8 cellular contexts compared by ENCODE assay signal in the genomic region with DNA sequence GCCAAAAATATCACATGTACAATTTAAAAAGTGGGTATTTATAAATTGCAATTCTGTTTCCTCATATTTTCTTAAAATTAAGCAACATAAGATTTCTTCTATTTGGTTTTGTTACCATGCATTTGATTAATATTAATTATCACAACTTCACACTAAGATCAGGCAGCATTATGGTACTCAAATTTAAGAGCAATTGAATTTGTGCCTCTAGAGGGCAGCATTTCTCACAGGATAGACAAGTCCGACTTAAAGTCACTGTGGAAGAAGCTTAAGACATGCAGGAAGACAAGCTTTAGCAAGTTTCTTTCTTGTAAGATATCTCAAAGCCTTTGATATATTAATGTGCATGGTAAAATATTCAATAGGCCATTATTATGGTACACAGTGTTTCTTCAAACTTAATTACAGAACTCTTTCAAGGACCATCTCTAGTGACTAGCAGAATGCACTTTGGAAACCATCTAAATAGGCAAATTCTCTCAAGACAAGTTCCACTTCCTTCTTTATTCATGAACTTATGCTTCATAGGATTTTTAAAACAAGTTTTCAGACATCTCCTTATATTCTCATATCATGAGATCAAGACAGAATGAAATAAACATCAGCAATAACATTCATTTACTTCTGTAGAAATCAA. TPM values are rescaled to one million over a fixed set of nuclear protein-coding genes. Genes with fewer than 3 reads are reported as not detected.
DNase-seq lines count a peak whose midpoint lies in the region; ATAC-seq, FAIRE-seq and TF ChIP-seq lines count a peak whose summit lies in the region.

No MANE protein-coding gene starts in this region.

- no peak for FAIRE-seq in bronchial epithelial cell (lab: Jason Lieb, UNC)

- H3K9me3 ChIP-seq in HEK293 (ENCODE audit: control insufficient read depth, insufficient read depth, low read depth, low read length), result no peaks in the 10 kb centered on the region
- H3K9me3 ChIP-seq in SU-DHL-6 (ENCODE audit: insufficient read depth, low read length), result no peaks in the 10 kb centered on the region

- H3K79me2 ChIP-seq in SU-DHL-6 (ENCODE audit: insufficient read depth, low read length), result peaks cover 89% of the 10 kb centered on the region

- TF ChIP-seq CTCF in HEK293 (tag by site-specific recombination; IDR thresholded peaks at IDR 0.05), result no peak; the same call in 1 of the 2 replicates
- TF ChIP-seq CTCF in SU-DHL-6 (IDR thresholded peaks at IDR 0.05; ENCODE audit: insufficient read depth, low read length, poor library complexity, severe bottlenecking), result peak; percentile 92
- TF ChIP-seq CTCF in bronchial epithelial cell (IDR thresholded peaks at IDR 0.05; ENCODE audit: insufficient read depth, low read length, severe bottlenecking), result peak; percentile 56
- peak; percentile 73 for TF ChIP-seq CTCF in kidney epithelial cell (IDR thresholded peaks at IDR 0.05; ENCODE audit: insufficient read depth, low read length, poor library complexity, severe bottlenecking)

- CTCF ChIA-PET in HEK293 (lab: Yijun Ruan, JAX), result interaction anchor here (0.6 to 5.5 kb wide), 37 partner anchors 9 to 235 kb away, joined by 3 to 42 read pairs (median 4); a partner anchor contains a TSS

- intact Hi-C loops in Right ventricle myocardium superior (cut with DNase I) (loop anchor here (5.0 kb wide), 2 partner anchors 136 to 236 kb away; no protein-coding TSS in a partner anchor), Right ventricle myocardium inferior (cut with DNase I) (loop anchor here (1.0 kb wide), 2 partner anchors 139 to 234 kb away; no protein-coding TSS in a partner anchor)

- H2AFZ ChIP-seq in SU-DHL-6 (ENCODE audit: low read depth, low read length, severe bottlenecking), result no peak overlapping the region

- peak overlapping the region; percentile 15 for H3K9ac ChIP-seq in SU-DHL-6 (ENCODE audit: low read length)

- H3K27me3 ChIP-seq in SU-DHL-6 (ENCODE audit: low read length), result no peaks in the 10 kb centered on the region
- H3K27me3 ChIP-seq in bronchial epithelial cell (ENCODE audit: control insufficient read depth, insufficient read depth, low read length), result no peaks in the 10 kb centered on the region
- no peaks in the 10 kb centered on the region for H3K27me3 ChIP-seq in kidney epithelial cell (ENCODE audit: control insufficient read depth, insufficient read depth, low read length)

- H3F3A ChIP-seq in SU-DHL-6 (ENCODE audit: insufficient read depth), result peaks cover 33% of the 10 kb centered on the region; the same call in 1 of the 2 replicates

- DNase-seq in Right ventricle myocardium superior (no peak), Right ventricle myocardium inferior (ENCODE audit: missing footprints) (no peak), NCI-H1048 (lab: John Stamatoyannopoulos, UW) (peak; percentile 7), bronchial epithelial cell (ENCODE audit: low read depth) (peak; percentile 91), kidney epithelial cell (ENCODE audit: low read depth) (peak; percentile 79)
- peak; percentile 7 to 29 for DNase-seq in stimulated activated CD8-positive, alpha-beta memory T cell treated with anti-CD3 and anti-CD28 coated beads, Interleukin-4, amount 100 ng/mL, for 1 hour (ENCODE audit: low read depth in 2 of 2, low spot score in 1 of 2)

- peaks cover 13% of the 10 kb centered on the region for H4K20me1 ChIP-seq in SU-DHL-6 (ENCODE audit: low read depth, low read length)

- ATAC-seq in Right ventricle myocardium superior (ENCODE audit: poor library complexity), result peak; percentile 85
- ATAC-seq in Right ventricle myocardium inferior, result no peak

- H3K4me2 ChIP-seq in SU-DHL-6 (ENCODE audit: low read depth, low read length, poor library complexity, severe bottlenecking), result peak overlapping the region; percentile 58

- H3K4me3 ChIP-seq in HEK293 (ENCODE audit: low read depth, low read length) (no peak overlapping the region), SU-DHL-6 (ENCODE audit: insufficient read depth, low read length, poor library complexity, severe bottlenecking) (peak overlapping the region; percentile 11), bronchial epithelial cell (ENCODE audit: low read depth, low read length) (no peak overlapping the region), kidney epithelial cell (ENCODE audit: low read depth, low read length) (no peak overlapping the region)

- POLR2A ChIA-PET in HEK293 (lab: Yijun Ruan, JAX), result interaction anchor here (1.0 kb wide), 1 partner anchor 35 kb away, joined by 4 read pairs; a partner anchor contains a TSS

- H3K36me3 ChIP-seq in HEK293 (ENCODE audit: control insufficient read depth in 2 of 2, insufficient read depth in 1 of 2, low read length in 2 of 2), result no peaks in the 10 kb centered on the region
- no peaks in the 10 kb centered on the region for H3K36me3 ChIP-seq in SU-DHL-6 (ENCODE audit: low read length)
- H3K36me3 ChIP-seq in bronchial epithelial cell (ENCODE audit: control insufficient read depth, insufficient read depth, low read length), result no peaks in the 10 kb centered on the region
- H3K36me3 ChIP-seq in kidney epithelial cell (ENCODE audit: control insufficient read depth, insufficient read depth, low read length), result no peaks in the 10 kb centered on the region

- no peak overlapping the region for H3K27ac ChIP-seq in HEK293 (ENCODE audit: extremely low read depth, low read depth, low read length)
- peak overlapping the region; percentile 71 for H3K27ac ChIP-seq in SU-DHL-6 (ENCODE audit: low read depth, low read length)

- 0 out of 2 replicates have a peak, but pooled peaks cover 3% of the 10 kb centered on the region for H3K4me1 ChIP-seq in HEK293 (ENCODE audit: control insufficient read depth, insufficient read depth, low read length)

- H3K9me2 ChIP-seq in SU-DHL-6 (replicated peaks; ENCODE audit: insufficient read depth, low read length), result no peaks in the 10 kb centered on the region

TF ChIP-seq in HEK293, 187 proteins besides CTCF, POLR2A, EP300 and RAD21:
- no peak for TF ChIP-seq ZNF791 (tag by site-specific recombination; IDR thresholded peaks at IDR 0.05)
- TF ChIP-seq, protein P1, sequence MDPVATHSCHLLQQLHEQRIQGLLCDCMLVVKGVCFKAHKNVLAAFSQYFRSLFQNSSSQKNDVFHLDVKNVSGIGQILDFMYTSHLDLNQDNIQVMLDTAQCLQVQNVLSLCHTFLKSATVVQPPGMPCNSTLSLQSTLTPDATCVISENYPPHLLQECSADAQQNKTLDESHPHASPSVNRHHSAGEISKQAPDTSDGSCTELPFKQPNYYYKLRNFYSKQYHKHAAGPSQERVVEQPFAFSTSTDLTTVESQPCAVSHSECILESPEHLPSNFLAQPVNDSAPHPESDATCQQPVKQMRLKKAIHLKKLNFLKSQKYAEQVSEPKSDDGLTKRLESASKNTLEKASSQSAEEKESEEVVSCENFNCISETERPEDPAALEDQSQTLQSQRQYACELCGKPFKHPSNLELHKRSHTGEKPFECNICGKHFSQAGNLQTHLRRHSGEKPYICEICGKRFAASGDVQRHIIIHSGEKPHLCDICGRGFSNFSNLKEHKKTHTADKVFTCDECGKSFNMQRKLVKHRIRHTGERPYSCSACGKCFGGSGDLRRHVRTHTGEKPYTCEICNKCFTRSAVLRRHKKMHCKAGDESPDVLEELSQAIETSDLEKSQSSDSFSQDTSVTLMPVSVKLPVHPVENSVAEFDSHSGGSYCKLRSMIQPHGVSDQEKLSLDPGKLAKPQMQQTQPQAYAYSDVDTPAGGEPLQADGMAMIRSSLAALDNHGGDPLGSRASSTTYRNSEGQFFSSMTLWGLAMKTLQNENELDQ (tag by site-specific recombination; IDR thresholded peaks at IDR 0.05; ENCODE audit: low read depth), result no peak
- TF ChIP-seq, protein P2, sequence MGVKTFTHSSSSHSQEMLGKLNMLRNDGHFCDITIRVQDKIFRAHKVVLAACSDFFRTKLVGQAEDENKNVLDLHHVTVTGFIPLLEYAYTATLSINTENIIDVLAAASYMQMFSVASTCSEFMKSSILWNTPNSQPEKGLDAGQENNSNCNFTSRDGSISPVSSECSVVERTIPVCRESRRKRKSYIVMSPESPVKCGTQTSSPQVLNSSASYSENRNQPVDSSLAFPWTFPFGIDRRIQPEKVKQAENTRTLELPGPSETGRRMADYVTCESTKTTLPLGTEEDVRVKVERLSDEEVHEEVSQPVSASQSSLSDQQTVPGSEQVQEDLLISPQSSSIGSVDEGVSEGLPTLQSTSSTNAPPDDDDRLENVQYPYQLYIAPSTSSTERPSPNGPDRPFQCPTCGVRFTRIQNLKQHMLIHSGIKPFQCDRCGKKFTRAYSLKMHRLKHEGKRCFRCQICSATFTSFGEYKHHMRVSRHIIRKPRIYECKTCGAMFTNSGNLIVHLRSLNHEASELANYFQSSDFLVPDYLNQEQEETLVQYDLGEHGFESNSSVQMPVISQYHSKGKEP (tag by site-specific recombination; IDR thresholded peaks at IDR 0.05), result no peak
- TF ChIP-seq ZNF654 (tag by site-specific recombination; IDR thresholded peaks at IDR 0.05; ENCODE audit: low read depth), result peak; percentile 62
- TF ChIP-seq, protein P3, sequence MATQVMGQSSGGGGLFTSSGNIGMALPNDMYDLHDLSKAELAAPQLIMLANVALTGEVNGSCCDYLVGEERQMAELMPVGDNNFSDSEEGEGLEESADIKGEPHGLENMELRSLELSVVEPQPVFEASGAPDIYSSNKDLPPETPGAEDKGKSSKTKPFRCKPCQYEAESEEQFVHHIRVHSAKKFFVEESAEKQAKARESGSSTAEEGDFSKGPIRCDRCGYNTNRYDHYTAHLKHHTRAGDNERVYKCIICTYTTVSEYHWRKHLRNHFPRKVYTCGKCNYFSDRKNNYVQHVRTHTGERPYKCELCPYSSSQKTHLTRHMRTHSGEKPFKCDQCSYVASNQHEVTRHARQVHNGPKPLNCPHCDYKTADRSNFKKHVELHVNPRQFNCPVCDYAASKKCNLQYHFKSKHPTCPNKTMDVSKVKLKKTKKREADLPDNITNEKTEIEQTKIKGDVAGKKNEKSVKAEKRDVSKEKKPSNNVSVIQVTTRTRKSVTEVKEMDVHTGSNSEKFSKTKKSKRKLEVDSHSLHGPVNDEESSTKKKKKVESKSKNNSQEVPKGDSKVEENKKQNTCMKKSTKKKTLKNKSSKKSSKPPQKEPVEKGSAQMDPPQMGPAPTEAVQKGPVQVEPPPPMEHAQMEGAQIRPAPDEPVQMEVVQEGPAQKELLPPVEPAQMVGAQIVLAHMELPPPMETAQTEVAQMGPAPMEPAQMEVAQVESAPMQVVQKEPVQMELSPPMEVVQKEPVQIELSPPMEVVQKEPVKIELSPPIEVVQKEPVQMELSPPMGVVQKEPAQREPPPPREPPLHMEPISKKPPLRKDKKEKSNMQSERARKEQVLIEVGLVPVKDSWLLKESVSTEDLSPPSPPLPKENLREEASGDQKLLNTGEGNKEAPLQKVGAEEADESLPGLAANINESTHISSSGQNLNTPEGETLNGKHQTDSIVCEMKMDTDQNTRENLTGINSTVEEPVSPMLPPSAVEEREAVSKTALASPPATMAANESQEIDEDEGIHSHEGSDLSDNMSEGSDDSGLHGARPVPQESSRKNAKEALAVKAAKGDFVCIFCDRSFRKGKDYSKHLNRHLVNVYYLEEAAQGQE (tag by site-specific recombination; IDR thresholded peaks at IDR 0.05), result no peak

RNA-seq across cellular contexts. Expression of a gene that starts 35.0 kb away (rescaled TPM):
- 49.6 TPM for total RNA-seq in Right ventricle myocardium superior
- 55.9 TPM for total RNA-seq in Right ventricle myocardium inferior
- 104 and 145 TPM in 2 replicates for total RNA-seq in bronchial epithelial cell
- 21.8 and 29.8 TPM in 2 replicates for total RNA-seq in kidney epithelial cell

Comparison
In these comparisons a context has a peak if more than half of its experiments do, and no peak if none do; other contexts are left out.
1. DNase-seq: peak in NCI-H1048 (single experiment), bronchial epithelial cell (single experiment), kidney epithelial cell (single experiment) and stimulated activated CD8-positive, alpha-beta memory T cell treated with anti-CD3 and anti-CD28 coated beads, Interleukin-4, amount 100 ng/mL, for 1 hour (2 of 2); none in Right ventricle myocardium superior (single experiment) and Right ventricle myocardium inferior (single experiment).